Comparison of ENCODE assay signal across 3 cellular contexts in the genomic region with DNA sequence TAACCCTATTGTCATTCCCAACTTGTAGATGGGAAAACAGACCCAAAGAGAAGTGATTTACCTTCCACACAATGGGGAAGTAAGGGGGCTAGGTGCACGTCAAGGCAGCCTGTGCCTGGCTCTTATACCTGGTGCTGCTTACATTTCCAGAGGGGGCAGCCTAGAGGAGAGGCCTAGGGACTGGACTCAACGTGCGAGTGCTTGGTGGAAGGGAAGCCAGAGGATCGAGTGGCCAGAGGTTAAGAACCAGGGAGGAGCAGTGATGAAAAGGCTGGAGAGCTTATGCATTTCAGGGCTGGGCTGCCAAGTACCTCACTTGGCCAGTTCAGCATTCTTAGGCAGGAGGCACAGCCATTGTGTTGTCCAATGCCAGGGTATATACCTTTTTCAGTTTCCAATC. TPM values are rescaled to one million over a fixed set of nuclear protein-coding genes. Genes with fewer than 3 reads are reported as not detected.
"Had no signal": no experiment of that assay in that cellular context is flagged by ENCODE, and none has a peak within 500 bp of the region (broad histone marks: within the 10 kb centered on the region; RNA-seq: fewer than 3 reads in every experiment).

No MANE protein-coding gene starts in this region.

RNA-seq across cellular contexts. Expression of a gene that starts 30.8 kb away (rescaled TPM):
- total RNA-seq: gastrocnemius medialis, left ventricle myocardium inferior, mesenteric fat pad had no signal
